Comparison of ENCODE assay signal across 16 cellular contexts in the genomic region with DNA sequence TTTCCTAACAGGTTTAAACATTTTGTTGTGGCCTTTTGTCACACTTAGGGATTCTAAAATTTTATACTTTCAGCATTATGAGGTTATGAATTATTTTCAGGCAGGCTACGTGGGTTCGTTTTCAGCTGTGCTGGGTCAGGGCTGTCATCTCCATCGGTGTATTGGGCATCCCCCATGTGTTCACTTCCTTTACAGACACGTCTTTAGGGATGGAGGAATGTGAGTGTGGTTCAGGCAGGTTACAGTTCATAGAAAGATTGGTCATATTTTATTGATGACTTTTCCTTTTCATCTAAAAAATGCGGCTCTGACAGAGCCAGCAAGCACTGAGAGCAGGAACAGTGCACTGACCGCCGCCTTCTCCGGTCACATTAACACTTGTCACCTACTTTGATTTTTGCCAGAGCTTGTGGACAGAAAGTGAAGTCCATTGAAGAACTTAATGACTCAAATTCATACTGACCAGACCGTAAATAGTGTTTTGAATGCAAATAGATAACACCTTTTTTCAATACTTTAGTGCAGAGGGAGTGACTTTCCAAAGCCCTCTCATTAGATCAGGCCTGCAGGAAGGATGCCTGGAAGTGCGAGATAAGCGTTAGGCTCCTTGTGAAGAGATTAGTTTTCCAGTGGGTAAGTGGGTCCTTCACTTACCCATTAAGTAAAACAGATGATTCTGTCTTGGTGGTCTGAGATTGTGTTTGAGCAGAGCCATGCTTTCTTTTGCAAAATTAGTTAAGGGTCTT.
DNase-seq lines count a peak whose midpoint lies in the region; ATAC-seq and TF ChIP-seq lines count a peak whose summit lies in the region.
"Had no signal": no experiment of that assay in that cellular context is flagged by ENCODE, and none has a peak within 500 bp of the region (broad histone marks: within the 10 kb centered on the region; RNA-seq: fewer than 3 reads in every experiment).

No MANE protein-coding gene starts in this region.

- H3K27ac Mint-ChIP-seq in activated T-cell treated with anti-CD3 and anti-CD28 coated beads, Interleukin-2, amount 50 U/mL, for 72 hours, result no peak overlapping the region
- peak overlapping the region; percentile 53 for H3K27ac Mint-ChIP-seq in chondrocyte (ENCODE audit: unreplicated experiment)

- H3K9me3 Mint-ChIP-seq in activated T-cell treated with anti-CD3 and anti-CD28 coated beads, Interleukin-2, amount 50 U/mL, for 72 hours, result no peaks in the 10 kb centered on the region
- no peaks in the 10 kb centered on the region for H3K9me3 Mint-ChIP-seq in chondrocyte (ENCODE audit: low read depth)

- peaks cover 18% of the 10 kb centered on the region for H3K27me3 Mint-ChIP-seq in activated T-cell treated with anti-CD3 and anti-CD28 coated beads, Interleukin-2, amount 50 U/mL, for 72 hours (ENCODE audit: low read depth)
- no peaks in the 10 kb centered on the region for H3K27me3 Mint-ChIP-seq in chondrocyte (ENCODE audit: low read depth)

- TF ChIP-seq CTCF in chondrocyte (IDR thresholded peaks at IDR 0.05), result no peak

- no peak for DNase-seq in activated T-cell treated with anti-CD3 and anti-CD28 coated beads, Interleukin-2, amount 50 U/mL, for 72 hours
- DNase-seq in activated T-cell treated with anti-CD3 and anti-CD28 coated beads for 4 hours, result no peak
- DNase-seq in OCI-M1 (lab: John Stamatoyannopoulos, UW), result peak; percentile 25
- no peak for DNase-seq in chondrocyte (ENCODE audit: low spot score)
- DNase-seq in retina, result peak; percentile 43
- DNase-seq in pons (ENCODE audit: low spot score), result no peak
- no peak for DNase-seq in stimulated activated CD4-positive, alpha-beta T cell treated with anti-CD3 and anti-CD28 coated beads, Interleukin-12 subunit alpha, Interleukin-12 subunit beta, amount 100 ng/mL, for 4 hours
- no peak for DNase-seq in SHP77 (lab: John Stamatoyannopoulos, UW)
- DNase-seq: activated CD8-positive, alpha-beta memory T cell treated with anti-CD3 and anti-CD28 coated beads for 24 hours; cortex of kidney; H7; NCI-H146; NCI-H446 treated with DMSO at 0.1 percent for 48 hours; ovary; PC-3; stimulated activated CD4-positive, alpha-beta T cell treated with anti-CD3 and anti-CD28 coated beads, Interleukin-15, amount 100 ng/mL, for 24 hours had no signal

- peaks cover 50% of the 10 kb centered on the region for H3K4me1 Mint-ChIP-seq in activated T-cell treated with anti-CD3 and anti-CD28 coated beads, Interleukin-2, amount 50 U/mL, for 72 hours (ENCODE audit: low read depth)
- H3K4me1 Mint-ChIP-seq in chondrocyte (ENCODE audit: low read depth), result peaks cover 34% of the 10 kb centered on the region

- ATAC-seq in activated T-cell treated with anti-CD3 and anti-CD28 coated beads, Interleukin-2, amount 50 U/mL, for 72 hours (replicated peaks in 1 of 2), result peak in 1 of 2 donors; percentile 51
- ATAC-seq: PC-3 had no signal

- H3K36me3 Mint-ChIP-seq in activated T-cell treated with anti-CD3 and anti-CD28 coated beads, Interleukin-2, amount 50 U/mL, for 72 hours (ENCODE audit: insufficient read depth in 2 of 2), result no peaks in the 10 kb centered on the region
- no peaks in the 10 kb centered on the region for H3K36me3 Mint-ChIP-seq in chondrocyte (ENCODE audit: low read depth)

- peak overlapping the region; percentile 67 to 74 for H3K4me3 Mint-ChIP-seq in activated T-cell treated with anti-CD3 and anti-CD28 coated beads, Interleukin-2, amount 50 U/mL, for 72 hours
- peak overlapping the region; percentile 3 for H3K4me3 Mint-ChIP-seq in chondrocyte (ENCODE audit: unreplicated experiment)

Comparison
In these comparisons a context has a peak if more than half of its experiments do, and no peak if none do; other contexts are left out.
1. DNase-seq: peak in OCI-M1 (single experiment) and retina (single experiment); none in activated T-cell treated with anti-CD3 and anti-CD28 coated beads, Interleukin-2, amount 50 U/mL, for 72 hours (0 of 2), activated T-cell treated with anti-CD3 and anti-CD28 coated beads for 4 hours (single experiment), chondrocyte (single experiment), pons (single experiment), stimulated activated CD4-positive, alpha-beta T cell treated with anti-CD3 and anti-CD28 coated beads, Interleukin-12 subunit alpha, Interleukin-12 subunit beta, amount 100 ng/mL, for 4 hours (single experiment) and SHP77 (0 of 2).